In the genomic region with DNA sequence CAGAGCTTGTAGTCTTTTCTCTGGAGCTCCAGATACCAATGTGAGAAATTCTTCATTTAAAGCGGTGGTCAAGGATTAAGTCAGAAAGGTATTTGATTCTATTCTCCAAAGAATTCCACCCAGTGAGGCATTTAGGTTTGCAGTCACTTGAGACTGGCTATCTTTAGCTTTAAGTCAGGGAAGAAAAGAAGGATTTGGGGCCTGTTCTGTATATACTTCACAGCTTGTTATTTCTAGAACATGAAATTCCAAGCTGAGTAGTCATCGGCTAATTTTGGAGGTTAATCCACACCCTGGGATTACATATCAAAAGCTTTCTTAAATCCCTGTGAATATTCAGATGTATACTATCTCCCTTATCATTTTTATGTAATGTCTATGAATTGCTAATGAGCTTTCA, we compare ENCODE assay signal across 12 cellular contexts. TPM values are rescaled to one million over a fixed set of nuclear protein-coding genes. Genes with fewer than 3 reads are reported as not detected.
DNase-seq lines count a peak whose midpoint lies in the region; ATAC-seq, FAIRE-seq and TF ChIP-seq lines count a peak whose summit lies in the region.
"Had no signal": no experiment of that assay in that cellular context is flagged by ENCODE, and none has a peak within 500 bp of the region (broad histone marks: within the 10 kb centered on the region; RNA-seq: fewer than 3 reads in every experiment).

No MANE protein-coding gene starts in this region.

- peaks cover 23% of the 10 kb centered on the region for H3F3A ChIP-seq in DOHH2 (ENCODE audit: control insufficient read depth, insufficient read depth)

- H3K18ac ChIP-seq in H1 (ENCODE audit: extremely low read depth, low read length) = no peak overlapping the region

- no peak for ATAC-seq in natural killer cell
- ATAC-seq: activated T-cell treated with anti-CD3 and anti-CD28 coated beads, Interleukin-2, amount 50 U/mL, for 4 hours had no signal

- TF ChIP-seq POLR2A in H1 (IDR thresholded peaks at IDR 0.05; ENCODE audit: control extremely low read depth in 1 of 2, low read depth in 2 of 2, low read length in 2 of 2) = no peak

- H3K4me1 Mint-ChIP-seq in nephron = peaks cover 45% of the 10 kb centered on the region
- peaks cover 0 to 7% of the 10 kb centered on the region in 2 donors for H3K4me1 Mint-ChIP-seq in natural killer cell

- H3K79me2 ChIP-seq in DOHH2 (ENCODE audit: control insufficient read depth, low read length) (no peaks in the 10 kb centered on the region), H1 (ENCODE audit: control insufficient read depth in 1 of 2, insufficient read depth in 2 of 2, low read length in 2 of 2) (no peaks in the 10 kb centered on the region)

- no peak overlapping the region for H2BK20ac ChIP-seq in H1 (ENCODE audit: low read length)

- H3K14ac ChIP-seq in H1 (ENCODE audit: insufficient read length) = no peak overlapping the region

- no peaks in the 10 kb centered on the region for H3K9me3 Mint-ChIP-seq in nephron
- no peaks in the 10 kb centered on the region for H3K9me3 Mint-ChIP-seq in natural killer cell
- H3K9me3 Mint-ChIP-seq: activated T-cell treated with anti-CD3 and anti-CD28 coated beads, Interleukin-2, amount 50 U/mL, for 4 hours had no signal

- no peak overlapping the region for H3K56ac ChIP-seq in H1 (replicated peaks; ENCODE audit: insufficient read length, low read depth, low read length)

- FAIRE-seq in H1 (lab: Jason Lieb, UNC) = no peak

- H3K27ac ChIP-seq in DOHH2 (ENCODE audit: low read depth, low read length) (peak overlapping the region; percentile 99), H1 (ENCODE audit: low read depth, low read length) (no peak overlapping the region)
- H3K27ac ChIP-seq: BLaER1 treated with 17β-estradiol and CSF1 and Interleukin-3, amounts not matched to agents 10 nM and 100 nM had no signal

- no peak overlapping the region for H3K23ac ChIP-seq in H1 (ENCODE audit: insufficient read length)

- H2BK12ac ChIP-seq in H1 (ENCODE audit: low read depth, low read length) = no peak overlapping the region

- DNase-seq in LHCN-M2 (ENCODE audit: low read depth) = peak; percentile 46
- no peak for DNase-seq in H1 (ENCODE audit: low read depth in 1 of 2, low spot score in 2 of 2)
- DNase-seq in posterior cingulate gyrus = no peak
- DNase-seq in natural killer cell = no peak
- no peak for DNase-seq in AML-193 (lab: John Stamatoyannopoulos, UW)
- no peak for DNase-seq in midbrain (lab: John Stamatoyannopoulos, UW)
- DNase-seq: activated CD4-positive, CD25-positive, alpha-beta regulatory T cell treated with anti-CD3 and anti-CD28 coated beads, Interleukin-2, amount 50 U/mL, for 72 hours; activated T-cell treated with anti-CD3 and anti-CD28 coated beads, Interleukin-2, amount 50 U/mL, for 4 hours; NCI-H1930 had no signal

- no peak overlapping the region for H4K91ac ChIP-seq in H1 (replicated peaks; ENCODE audit: insufficient read length, low read length)

- no peaks in the 10 kb centered on the region for H3K9me2 ChIP-seq in DOHH2 (replicated peaks; ENCODE audit: control insufficient read depth, low read length)

- no peaks in the 10 kb centered on the region for H3K79me1 ChIP-seq in H1 (ENCODE audit: low read depth, low read length)

- no peak overlapping the region for H4K5ac ChIP-seq in H1 (ENCODE audit: insufficient read length, low read depth, low read length)

- H2BK120ac ChIP-seq in H1 (replicated peaks; ENCODE audit: low read depth, low read length) = no peak overlapping the region

- H3K27ac Mint-ChIP-seq in nephron = peak overlapping the region; percentile 33 to 40 (median 39)
- no peak overlapping the region for H3K27ac Mint-ChIP-seq in natural killer cell

- 87% methylated on average over 2 of the region's 2 CpGs; no CpG with 5 or more reads in 1 of the 2 experiments for WGBS in H1 (ENCODE audit: extremely low coverage in 1 of 2, insufficient coverage in 1 of 2, insufficient read length in 1 of 2, insufficient replicate concordance in 2 of 2, low coverage in 1 of 2, low lambda C conversion rate in 2 of 2, missing lambda C conversion rate in 1 of 2), 2 experiments

- H2BK15ac ChIP-seq in H1 (ENCODE audit: low read length) = no peak overlapping the region

- no peak overlapping the region for H4K8ac ChIP-seq in H1 (ENCODE audit: extremely low read depth, insufficient read depth, low read length)

- no peak for TF ChIP-seq EP300 in H1 (IDR thresholded peaks at IDR 0.05; ENCODE audit: borderline replicate concordance in 1 of 2, low read depth in 2 of 2, low read length in 2 of 2)

- no peak overlapping the region for H2AK5ac ChIP-seq in H1 (ENCODE audit: low read depth, low read length)

- intact Hi-C loops in posterior cingulate gyrus (cut with DNase I) (no loop called here), natural killer cell (cut with micrococcal nuclease) (no loop called here)

- H3K27me3 Mint-ChIP-seq in nephron (ENCODE audit: low read depth) (no peaks in the 10 kb centered on the region), natural killer cell (ENCODE audit: low read depth in 2 of 2) (no peaks in the 10 kb centered on the region)

- no peak overlapping the region for H3K4me3 ChIP-seq in DOHH2 (ENCODE audit: low read length)
- no peak overlapping the region for H3K4me3 ChIP-seq in H1 (ENCODE audit: extremely low read depth in 1 of 4, insufficient read depth in 2 of 4, low read depth in 3 of 4, low read length in 4 of 4)
- H3K4me3 ChIP-seq: BLaER1 treated with 17β-estradiol and CSF1 and Interleukin-3, amounts not matched to agents 10 nM and 100 nM had no signal

- H3K4ac ChIP-seq in H1 (replicated peaks; ENCODE audit: insufficient read length, low read depth, low read length) = no peak overlapping the region

- TF ChIP-seq CTCF in DOHH2 (IDR thresholded peaks at IDR 0.05; ENCODE audit: low read depth, low read length, poor library complexity, severe bottlenecking) (no peak), H1 (IDR thresholded peaks at IDR 0.05; ENCODE audit: control extremely low read depth in 1 of 3, insufficient read depth in 1 of 3, low read depth in 1 of 3, low read length in 3 of 3) (no peak), nephron (IDR thresholded peaks at IDR 0.05; ENCODE audit: unreplicated experiment in 3 of 3) (no peak), natural killer cell (IDR thresholded peaks at IDR 0.05) (no peak)

- H3K4me1 ChIP-seq in DOHH2 (ENCODE audit: control insufficient read depth, low read length) = peaks cover 82% of the 10 kb centered on the region
- H3K4me1 ChIP-seq in H1 (replicated peaks in 1 of 4; ENCODE audit: control insufficient read depth in 3 of 4, insufficient read depth in 4 of 4, low read length in 3 of 4) = no peaks in the 10 kb centered on the region; a peak in 1 of 7 replicates

- H3K9me3 ChIP-seq in DOHH2 (ENCODE audit: control insufficient read depth, insufficient read depth, low read length) (no peaks in the 10 kb centered on the region), H1 (ENCODE audit: insufficient read depth in 2 of 2, low read depth in 1 of 2, low read length in 1 of 2) (no peaks in the 10 kb centered on the region)
- H3K9me3 ChIP-seq: BLaER1 treated with 17β-estradiol and CSF1 and Interleukin-3, amounts not matched to agents 10 nM and 100 nM had no signal

- TF ChIP-seq RAD21 in H1 (IDR thresholded peaks at IDR 0.05 in 1 of 2, conservative IDR thresholded peaks at IDR 0.05 in 1 of 2; ENCODE audit: low read depth in 2 of 2, low read length in 2 of 2) = no peak

- no peak overlapping the region for H3K9ac ChIP-seq in H1 (replicated peaks in 1 of 4; ENCODE audit: extremely low read depth in 1 of 4, low read depth in 3 of 4, low read length in 3 of 4)
- H3K9ac ChIP-seq: BLaER1 treated with 17β-estradiol and CSF1 and Interleukin-3, amounts not matched to agents 10 nM and 100 nM had no signal

- H3K4me2 ChIP-seq in DOHH2 (ENCODE audit: low read length) (peak overlapping the region; percentile 94), H1 (ENCODE audit: insufficient read depth in 1 of 2, low read depth in 2 of 2, low read length in 2 of 2) (no peak overlapping the region)

- H4K20me1 ChIP-seq in DOHH2 (ENCODE audit: control insufficient read depth, insufficient read depth, low read depth, low read length) (no peaks in the 10 kb centered on the region), H1 (replicated peaks in 1 of 2; ENCODE audit: control insufficient read depth in 1 of 2, insufficient read depth in 2 of 2, low read length in 2 of 2) (no peaks in the 10 kb centered on the region)
- H4K20me1 ChIP-seq: BLaER1 treated with 17β-estradiol and CSF1 and Interleukin-3, amounts not matched to agents 10 nM and 100 nM had no signal

- H3K36me3 ChIP-seq in DOHH2 (ENCODE audit: control insufficient read depth, low read length) (no peaks in the 10 kb centered on the region), H1 (ENCODE audit: control insufficient read depth in 2 of 4, insufficient read depth in 4 of 4, low read length in 3 of 4) (no peaks in the 10 kb centered on the region)
- H3K36me3 ChIP-seq: BLaER1 treated with 17β-estradiol and CSF1 and Interleukin-3, amounts not matched to agents 10 nM and 100 nM had no signal

- POLR2A ChIA-PET in H1 (lab: Charles Lee; ENCODE audit: partially characterized antibody) = interaction anchor here (1.1 kb wide), 1 partner anchor 21 kb away, joined by 3 read pairs; no protein-coding TSS in a partner anchor

- no peaks in the 10 kb centered on the region for H3K23me2 ChIP-seq in H1 (ENCODE audit: low read depth, low read length)

- H3K4me3 Mint-ChIP-seq in nephron (no peak overlapping the region), natural killer cell (no peak overlapping the region)
- H3K4me3 Mint-ChIP-seq: activated T-cell treated with anti-CD3 and anti-CD28 coated beads, Interleukin-2, amount 50 U/mL, for 4 hours had no signal

- CTCF ChIA-PET in H1 (lab: Charles Lee; ENCODE audit: partially characterized antibody) = interaction anchor here (0.6 to 1.2 kb wide), 4 partner anchors 10 to 41 kb away, joined by 3 to 6 read pairs (median 3); no protein-coding TSS in a partner anchor

- no peaks in the 10 kb centered on the region for H3K27me3 ChIP-seq in DOHH2 (ENCODE audit: control insufficient read depth, low read length)
- H3K27me3 ChIP-seq in H1 (replicated peaks in 1 of 4; ENCODE audit: control insufficient read depth in 3 of 4, extremely low read depth in 1 of 4, insufficient read depth in 3 of 4, low read length in 3 of 4) = no peaks in the 10 kb centered on the region
- H3K27me3 ChIP-seq: BLaER1 treated with 17β-estradiol and CSF1 and Interleukin-3, amounts not matched to agents 10 nM and 100 nM had no signal

- H2BK5ac ChIP-seq in H1 (ENCODE audit: low read depth, low read length) = no peak overlapping the region

- no peak overlapping the region for H2AFZ ChIP-seq in H1 (ENCODE audit: low read length)

- H3K36me3 Mint-ChIP-seq in nephron (ENCODE audit: low read depth) (no peaks in the 10 kb centered on the region), natural killer cell (no peaks in the 10 kb centered on the region)

RNA-seq across cellular contexts. Expression of a gene that starts 39.4 kb away (rescaled TPM):
- total RNA-seq in LHCN-M2 (2014; rRNA removed) (under 0.01 and 0.06 TPM in 2 replicates), natural killer cell (1 to 10 TPM; 1.7 to 5.8 (median 3.0) TPM)
- 0.23 TPM for polyA plus RNA-seq in LHCN-M2 (2012)
- total RNA-seq in H1 (2021; fragmentation: NEBNext Ultra II Directional; extraction: Animal tissue kit (Norgen Biotek cat#: 25700)) = 0.32 and 0.78 TPM in 2 replicates
- 0.06 and 0.16 TPM in 2 replicates for polyA plus RNA-seq in H1 (2011; rRNA removed)
- polyA plus RNA-seq in H1 (2011; cell fraction: cytosol; rRNA removed) = 0.21 TPM
- 0.20 TPM for polyA plus RNA-seq in H1 (2011; cell fraction: nucleus; rRNA removed)
- 0.23 to 0.49 TPM (median 0.34 TPM) in 4 replicates for polyA plus RNA-seq in H1 (2012, experiment 1 of 2)
- not detected for polyA plus RNA-seq in H1 (2012, experiment 2 of 2)
- 0.14 TPM for polyA plus RNA-seq in H1 (2013, experiment 1 of 2)
- 0.18 TPM for polyA plus RNA-seq in H1 (2013, experiment 2 of 2)
- 0.05 and 0.54 TPM in 2 replicates for polyA minus RNA-seq in H1 (2011; rRNA and poly(A)+ RNA removed)
- not detected for polyA minus RNA-seq in H1 (2011; cell fraction: cytosol; rRNA and poly(A)+ RNA removed)
- 0.50 TPM for polyA minus RNA-seq in H1 (2011; cell fraction: nucleus; rRNA and poly(A)+ RNA removed)

Comparison
In these comparisons a context has a peak if more than half of its experiments do, and no peak if none do; other contexts are left out.
1. H3K27ac Mint-ChIP-seq: peak in nephron (3 of 3); none in natural killer cell (0 of 2).